2 cellular contexts compared by ENCODE assay signal in genomic region chr19:50417850-50418185, GRCh38.
TF ChIP-seq lines count a peak whose summit lies in the region.

No MANE protein-coding gene starts in this region.

TF ChIP-seq in Ishikawa, 13 proteins besides CTCF, POLR2A, EP300 and RAD21:
- TF ChIP-seq ZBTB7A (IDR thresholded peaks at IDR 0.05; ENCODE audit: low read depth): peak; percentile 51; the same call in 1 of the 2 replicates
- TF ChIP-seq TAF1 (IDR thresholded peaks at IDR 0.05; ENCODE audit: low read depth): no peak
TF ChIP-seq in Ishikawa: peak in this region for 1.

TF ChIP-seq in GM12878, 131 proteins besides CTCF, POLR2A, EP300 and RAD21:
- TF ChIP-seq SRF (IDR thresholded peaks at IDR 0.05; ENCODE audit: low read depth in 2 of 2, low read length in 2 of 2) (no peak), CBX5 (IDR thresholded peaks at IDR 0.05; ENCODE audit: low read depth) (no peak), TCF7 (IDR thresholded peaks at IDR 0.05; ENCODE audit: borderline replicate concordance) (no peak), E2F8 (IDR thresholded peaks at IDR 0.05; ENCODE audit: low read depth, partially characterized antibody) (no peak), DPF2 (IDR thresholded peaks at IDR 0.05) (no peak), HSF1 (IDR thresholded peaks at IDR 0.05; ENCODE audit: low read depth, low read length) (no peak), BCLAF1 (IDR thresholded peaks at IDR 0.05) (no peak), BHLHE40 (IDR thresholded peaks at IDR 0.05; ENCODE audit: borderline replicate concordance in 1 of 2, low read depth in 2 of 2, low read length in 1 of 2) (no peak), ASH2L (IDR thresholded peaks at IDR 0.05; ENCODE audit: borderline replicate concordance, low read depth) (no peak), RBBP5 (conservative IDR thresholded peaks at IDR 0.05) (no peak), RUNX3 (IDR thresholded peaks at IDR 0.05; ENCODE audit: low read length) (0 out of 2 replicates have a peak, but pooled peaks have one; percentile 3), NFIC (IDR thresholded peaks at IDR 0.05; ENCODE audit: low read depth, low read length) (no peak), ZNF622 (IDR thresholded peaks at IDR 0.05) (no peak)
- TF ChIP-seq, protein P1, sequence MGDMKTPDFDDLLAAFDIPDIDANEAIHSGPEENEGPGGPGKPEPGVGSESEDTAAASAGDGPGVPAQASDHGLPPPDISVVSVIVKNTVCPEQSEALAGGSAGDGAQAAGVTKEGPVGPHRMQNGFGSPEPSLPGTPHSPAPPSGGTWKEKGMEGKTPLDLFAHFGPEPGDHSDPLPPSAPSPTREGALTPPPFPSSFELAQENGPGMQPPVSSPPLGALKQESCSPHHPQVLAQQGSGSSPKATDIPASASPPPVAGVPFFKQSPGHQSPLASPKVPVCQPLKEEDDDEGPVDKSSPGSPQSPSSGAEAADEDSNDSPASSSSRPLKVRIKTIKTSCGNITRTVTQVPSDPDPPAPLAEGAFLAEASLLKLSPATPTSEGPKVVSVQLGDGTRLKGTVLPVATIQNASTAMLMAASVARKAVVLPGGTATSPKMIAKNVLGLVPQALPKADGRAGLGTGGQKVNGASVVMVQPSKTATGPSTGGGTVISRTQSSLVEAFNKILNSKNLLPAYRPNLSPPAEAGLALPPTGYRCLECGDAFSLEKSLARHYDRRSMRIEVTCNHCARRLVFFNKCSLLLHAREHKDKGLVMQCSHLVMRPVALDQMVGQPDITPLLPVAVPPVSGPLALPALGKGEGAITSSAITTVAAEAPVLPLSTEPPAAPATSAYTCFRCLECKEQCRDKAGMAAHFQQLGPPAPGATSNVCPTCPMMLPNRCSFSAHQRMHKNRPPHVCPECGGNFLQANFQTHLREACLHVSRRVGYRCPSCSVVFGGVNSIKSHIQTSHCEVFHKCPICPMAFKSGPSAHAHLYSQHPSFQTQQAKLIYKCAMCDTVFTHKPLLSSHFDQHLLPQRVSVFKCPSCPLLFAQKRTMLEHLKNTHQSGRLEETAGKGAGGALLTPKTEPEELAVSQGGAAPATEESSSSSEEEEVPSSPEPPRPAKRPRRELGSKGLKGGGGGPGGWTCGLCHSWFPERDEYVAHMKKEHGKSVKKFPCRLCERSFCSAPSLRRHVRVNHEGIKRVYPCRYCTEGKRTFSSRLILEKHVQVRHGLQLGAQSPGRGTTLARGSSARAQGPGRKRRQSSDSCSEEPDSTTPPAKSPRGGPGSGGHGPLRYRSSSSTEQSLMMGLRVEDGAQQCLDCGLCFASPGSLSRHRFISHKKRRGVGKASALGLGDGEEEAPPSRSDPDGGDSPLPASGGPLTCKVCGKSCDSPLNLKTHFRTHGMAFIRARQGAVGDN (IDR thresholded peaks at IDR 0.05): 0 out of 2 replicates have a peak, but pooled peaks have one; percentile 3
- TF ChIP-seq, protein P2, sequence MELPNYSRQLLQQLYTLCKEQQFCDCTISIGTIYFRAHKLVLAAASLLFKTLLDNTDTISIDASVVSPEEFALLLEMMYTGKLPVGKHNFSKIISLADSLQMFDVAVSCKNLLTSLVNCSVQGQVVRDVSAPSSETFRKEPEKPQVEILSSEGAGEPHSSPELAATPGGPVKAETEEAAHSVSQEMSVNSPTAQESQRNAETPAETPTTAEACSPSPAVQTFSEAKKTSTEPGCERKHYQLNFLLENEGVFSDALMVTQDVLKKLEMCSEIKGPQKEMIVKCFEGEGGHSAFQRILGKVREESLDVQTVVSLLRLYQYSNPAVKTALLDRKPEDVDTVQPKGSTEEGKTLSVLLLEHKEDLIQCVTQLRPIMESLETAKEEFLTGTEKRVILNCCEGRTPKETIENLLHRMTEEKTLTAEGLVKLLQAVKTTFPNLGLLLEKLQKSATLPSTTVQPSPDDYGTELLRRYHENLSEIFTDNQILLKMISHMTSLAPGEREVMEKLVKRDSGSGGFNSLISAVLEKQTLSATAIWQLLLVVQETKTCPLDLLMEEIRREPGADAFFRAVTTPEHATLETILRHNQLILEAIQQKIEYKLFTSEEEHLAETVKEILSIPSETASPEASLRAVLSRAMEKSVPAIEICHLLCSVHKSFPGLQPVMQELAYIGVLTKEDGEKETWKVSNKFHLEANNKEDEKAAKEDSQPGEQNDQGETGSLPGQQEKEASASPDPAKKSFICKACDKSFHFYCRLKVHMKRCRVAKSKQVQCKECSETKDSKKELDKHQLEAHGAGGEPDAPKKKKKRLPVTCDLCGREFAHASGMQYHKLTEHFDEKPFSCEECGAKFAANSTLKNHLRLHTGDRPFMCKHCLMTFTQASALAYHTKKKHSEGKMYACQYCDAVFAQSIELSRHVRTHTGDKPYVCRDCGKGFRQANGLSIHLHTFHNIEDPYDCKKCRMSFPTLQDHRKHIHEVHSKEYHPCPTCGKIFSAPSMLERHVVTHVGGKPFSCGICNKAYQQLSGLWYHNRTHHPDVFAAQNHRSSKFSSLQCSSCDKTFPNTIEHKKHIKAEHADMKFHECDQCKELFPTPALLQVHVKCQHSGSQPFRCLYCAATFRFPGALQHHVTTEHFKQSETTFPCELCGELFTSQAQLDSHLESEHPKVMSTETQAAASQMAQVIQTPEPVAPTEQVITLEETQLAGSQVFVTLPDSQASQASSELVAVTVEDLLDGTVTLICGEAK (IDR thresholded peaks at IDR 0.05; ENCODE audit: borderline replicate concordance): no peak
- TF ChIP-seq, protein P3, sequence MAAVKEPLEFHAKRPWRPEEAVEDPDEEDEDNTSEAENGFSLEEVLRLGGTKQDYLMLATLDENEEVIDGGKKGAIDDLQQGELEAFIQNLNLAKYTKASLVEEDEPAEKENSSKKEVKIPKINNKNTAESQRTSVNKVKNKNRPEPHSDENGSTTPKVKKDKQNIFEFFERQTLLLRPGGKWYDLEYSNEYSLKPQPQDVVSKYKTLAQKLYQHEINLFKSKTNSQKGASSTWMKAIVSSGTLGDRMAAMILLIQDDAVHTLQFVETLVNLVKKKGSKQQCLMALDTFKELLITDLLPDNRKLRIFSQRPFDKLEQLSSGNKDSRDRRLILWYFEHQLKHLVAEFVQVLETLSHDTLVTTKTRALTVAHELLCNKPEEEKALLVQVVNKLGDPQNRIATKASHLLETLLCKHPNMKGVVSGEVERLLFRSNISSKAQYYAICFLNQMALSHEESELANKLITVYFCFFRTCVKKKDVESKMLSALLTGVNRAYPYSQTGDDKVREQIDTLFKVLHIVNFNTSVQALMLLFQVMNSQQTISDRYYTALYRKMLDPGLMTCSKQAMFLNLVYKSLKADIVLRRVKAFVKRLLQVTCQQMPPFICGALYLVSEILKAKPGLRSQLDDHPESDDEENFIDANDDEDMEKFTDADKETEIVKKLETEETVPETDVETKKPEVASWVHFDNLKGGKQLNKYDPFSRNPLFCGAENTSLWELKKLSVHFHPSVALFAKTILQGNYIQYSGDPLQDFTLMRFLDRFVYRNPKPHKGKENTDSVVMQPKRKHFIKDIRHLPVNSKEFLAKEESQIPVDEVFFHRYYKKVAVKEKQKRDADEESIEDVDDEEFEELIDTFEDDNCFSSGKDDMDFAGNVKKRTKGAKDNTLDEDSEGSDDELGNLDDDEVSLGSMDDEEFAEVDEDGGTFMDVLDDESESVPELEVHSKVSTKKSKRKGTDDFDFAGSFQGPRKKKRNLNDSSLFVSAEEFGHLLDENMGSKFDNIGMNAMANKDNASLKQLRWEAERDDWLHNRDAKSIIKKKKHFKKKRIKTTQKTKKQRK (IDR thresholded peaks at IDR 0.05; ENCODE audit: low read depth, low read length): no peak
- TF ChIP-seq, protein P4, sequence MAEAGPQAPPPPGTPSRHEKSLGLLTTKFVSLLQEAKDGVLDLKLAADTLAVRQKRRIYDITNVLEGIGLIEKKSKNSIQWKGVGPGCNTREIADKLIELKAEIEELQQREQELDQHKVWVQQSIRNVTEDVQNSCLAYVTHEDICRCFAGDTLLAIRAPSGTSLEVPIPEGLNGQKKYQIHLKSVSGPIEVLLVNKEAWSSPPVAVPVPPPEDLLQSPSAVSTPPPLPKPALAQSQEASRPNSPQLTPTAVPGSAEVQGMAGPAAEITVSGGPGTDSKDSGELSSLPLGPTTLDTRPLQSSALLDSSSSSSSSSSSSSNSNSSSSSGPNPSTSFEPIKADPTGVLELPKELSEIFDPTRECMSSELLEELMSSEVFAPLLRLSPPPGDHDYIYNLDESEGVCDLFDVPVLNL (IDR thresholded peaks at IDR 0.05; ENCODE audit: low read depth, low read length): no peak
TF ChIP-seq in GM12878: peak in this region for 2.
